In genomic region chr11:69292221-69292648, GRCh38 we compare ENCODE assay signal across 8 cellular contexts. TPM values are rescaled to one million over a fixed set of nuclear protein-coding genes. Genes with fewer than 3 reads are reported as not detected.
A peak's percentile ranks its signal among the peaks of the same experiment; 100 is the strongest.
DNase-seq lines count a peak whose midpoint lies in the region; ATAC-seq, FAIRE-seq and TF ChIP-seq lines count a peak whose summit lies in the region.

No MANE protein-coding gene starts in this region.

- peaks cover 6% of the 10 kb centered on the region for H3K4me1 ChIP-seq in OCI-LY1 (ENCODE audit: insufficient read depth, low read length, severe bottlenecking)
- peaks cover 8 to 12% of the 10 kb centered on the region in 2 donors for H3K4me1 ChIP-seq in kidney (ENCODE audit: control insufficient read depth in 1 of 2, insufficient read depth in 1 of 2, low read depth in 1 of 2, low read length in 2 of 2)
- H3K4me1 ChIP-seq in tibial artery, result peaks cover 0 to 16% (median 11%) of the 10 kb centered on the region in 4 donors

- H3K79me2 ChIP-seq in OCI-LY1 (ENCODE audit: insufficient read depth, low read length), result no peaks in the 10 kb centered on the region

- intact Hi-C loops in kidney (cut with DNase I), result no loop called here
- intact Hi-C loops in tibial artery (cut with DNase I; ENCODE audit: low total_unique reads), result loop anchor here (10.0 kb wide), 1 partner anchor 177 kb away; no protein-coding TSS in a partner anchor

- TF ChIP-seq CTCF in OCI-LY1 (IDR thresholded peaks at IDR 0.05; ENCODE audit: low read length) (peak; percentile 84), kidney (IDR thresholded peaks at IDR 0.05; ENCODE audit: borderline replicate concordance, extremely low read depth, insufficient read depth) (peak; percentile 78), tibial artery (IDR thresholded peaks at IDR 0.05) (peak; percentile 69 to 71)

- no peak overlapping the region for H3K27ac Mint-ChIP-seq in activated naive CD8-positive, alpha-beta T cell treated with anti-CD3 and anti-CD28 coated beads, Interleukin-2, amount 10 ng/mL, durations not matched to agents 7 days and 5 days

- H3K27ac ChIP-seq in OCI-LY1 (ENCODE audit: low read depth, low read length, poor library complexity, severe bottlenecking) (no peak overlapping the region), kidney (ENCODE audit: low read depth in 2 of 2, low read length in 2 of 2) (no peak overlapping the region), tibial artery (no peak overlapping the region)

- no peaks in the 10 kb centered on the region for H3F3A ChIP-seq in OCI-LY1 (ENCODE audit: insufficient read depth, low read length)

- no peak overlapping the region for H3K4me3 ChIP-seq in OCI-LY1 (ENCODE audit: low read depth, low read length, poor library complexity, severe bottlenecking)
- no peak overlapping the region for H3K4me3 ChIP-seq in kidney (ENCODE audit: low read length in 2 of 2)
- no peak overlapping the region for H3K4me3 ChIP-seq in tibial artery

- no peaks in the 10 kb centered on the region for H3K9me3 Mint-ChIP-seq in activated naive CD8-positive, alpha-beta T cell treated with anti-CD3 and anti-CD28 coated beads, Interleukin-2, amount 10 ng/mL, durations not matched to agents 7 days and 5 days

- H4K20me1 ChIP-seq in OCI-LY1 (ENCODE audit: insufficient read depth, low read length), result no peaks in the 10 kb centered on the region

- H3K27me3 Mint-ChIP-seq in activated naive CD8-positive, alpha-beta T cell treated with anti-CD3 and anti-CD28 coated beads, Interleukin-2, amount 10 ng/mL, durations not matched to agents 7 days and 5 days, result peaks cover 4% of the 10 kb centered on the region

- no peak overlapping the region for H3K4me2 ChIP-seq in OCI-LY1 (ENCODE audit: low read length)

- H3K27me3 ChIP-seq in OCI-LY1 (ENCODE audit: insufficient read depth, low read length) (peaks cover 13% of the 10 kb centered on the region; the same call in 1 of the 2 replicates), tibial artery (no peaks in the 10 kb centered on the region)

- H3K36me3 Mint-ChIP-seq in activated naive CD8-positive, alpha-beta T cell treated with anti-CD3 and anti-CD28 coated beads, Interleukin-2, amount 10 ng/mL, durations not matched to agents 7 days and 5 days, result no peaks in the 10 kb centered on the region

- H2AFZ ChIP-seq in OCI-LY1 (ENCODE audit: low read length), result no peak overlapping the region

- no peaks in the 10 kb centered on the region for H3K9me2 ChIP-seq in OCI-LY1 (ENCODE audit: low read depth, low read length)

- peaks cover 11% of the 10 kb centered on the region for H3K4me1 Mint-ChIP-seq in activated naive CD8-positive, alpha-beta T cell treated with anti-CD3 and anti-CD28 coated beads, Interleukin-2, amount 10 ng/mL, durations not matched to agents 7 days and 5 days

- POLR2A ChIA-PET in activated naive CD8-positive, alpha-beta T cell treated with anti-CD3 and anti-CD28 coated beads, Interleukin-2, amount 10 ng/mL, durations not matched to agents 7 days and 5 days (lab: Charles Lee), result interaction anchor here (1.7 kb wide), 1 partner anchor 351 kb away, joined by 6 read pairs; no protein-coding TSS in a partner anchor

- H3K36me3 ChIP-seq in OCI-LY1 (ENCODE audit: insufficient read depth, low read length) (no peaks in the 10 kb centered on the region), kidney (ENCODE audit: control insufficient read depth in 1 of 2, insufficient read depth in 2 of 2, low read length in 2 of 2) (no peaks in the 10 kb centered on the region), tibial artery (no peaks in the 10 kb centered on the region)

- H3K9me3 ChIP-seq in OCI-LY1 (ENCODE audit: low read length) (no peaks in the 10 kb centered on the region), kidney (ENCODE audit: control insufficient read depth in 1 of 2, low read length in 2 of 2) (no peaks in the 10 kb centered on the region), tibial artery (no peaks in the 10 kb centered on the region)

- no peak overlapping the region for H3K4me3 Mint-ChIP-seq in activated naive CD8-positive, alpha-beta T cell treated with anti-CD3 and anti-CD28 coated beads, Interleukin-2, amount 10 ng/mL, durations not matched to agents 7 days and 5 days

- peak; percentile 76 for DNase-seq in DMS114 treated with DMSO at 0.1 percent for 48 hours (lab: John Stamatoyannopoulos, UW; ENCODE audit: unreplicated experiment)
- DNase-seq in activated naive CD8-positive, alpha-beta T cell treated with anti-CD3 and anti-CD28 coated beads, Interleukin-2, amount 10 ng/mL, durations not matched to agents 7 days and 5 days, result peak; percentile 71
- DNase-seq in kidney, result peak; percentile 61
- no peak for DNase-seq in tibial artery
- DNase-seq in RKO (ENCODE audit: low spot score), result no peak
- no peak for DNase-seq in frontal cortex (ENCODE audit: low spot score in 2 of 2)

- no peak for ATAC-seq in activated naive CD8-positive, alpha-beta T cell treated with anti-CD3 and anti-CD28 coated beads, Interleukin-2, amount 10 ng/mL, durations not matched to agents 7 days and 5 days (ENCODE audit: low read depth)
- no peak for ATAC-seq in GM21447 (IDR thresholded peaks at IDR 0.05; ENCODE audit: unreplicated experiment)

- H3K9ac ChIP-seq in OCI-LY1 (ENCODE audit: low read length), result no peak overlapping the region
- no peak overlapping the region for H3K9ac ChIP-seq in kidney (ENCODE audit: low read length in 2 of 2)

- FAIRE-seq in kidney (lab: Jason Lieb, UNC) (no peak), frontal cortex (lab: Jason Lieb, UNC) (no peak)

RNA-seq across cellular contexts. Expression of gene MYEOV, which starts 1.7 kb away (rescaled TPM):
- not detected for total RNA-seq in activated naive CD8-positive, alpha-beta T cell treated with anti-CD3 and anti-CD28 coated beads, Interleukin-2, amount 10 ng/mL, durations not matched to agents 7 days and 5 days
- total RNA-seq in kidney (2.6 TPM), frontal cortex (not detected)
- polyA plus RNA-seq in kidney (ENCODE audit: insufficient read depth, low read depth, low replicate concordance), result not detected

Comparison
In these comparisons a context has a peak if more than half of its experiments do, and no peak if none do; other contexts are left out.
1. DNase-seq: peak in DMS114 treated with DMSO at 0.1 percent for 48 hours (single experiment), activated naive CD8-positive, alpha-beta T cell treated with anti-CD3 and anti-CD28 coated beads, Interleukin-2, amount 10 ng/mL, durations not matched to agents 7 days and 5 days (single experiment) and kidney (single experiment); none in tibial artery (0 of 2), RKO (single experiment) and frontal cortex (0 of 2).
2. Peak in every context shown above with its lines, with median percentiles within 50 percentile points of each other: CTCF ChIP-seq.